Comparison of ENCODE assay signal across 11 cellular contexts in genomic region chr9:76873056-76873792, GRCh38. TPM values are rescaled to one million over a fixed set of nuclear protein-coding genes. Genes with fewer than 3 reads are reported as not detected.
DNase-seq lines count a peak whose midpoint lies in the region; ATAC-seq and TF ChIP-seq lines count a peak whose summit lies in the region.
"Had no signal": no experiment of that assay in that cellular context is flagged by ENCODE, and none has a peak within 500 bp of the region (broad histone marks: within the 10 kb centered on the region; RNA-seq: fewer than 3 reads in every experiment).

No MANE protein-coding gene starts in this region.

- no peaks in the 10 kb centered on the region for H3K4me1 ChIP-seq in mucosa of descending colon (ENCODE audit: low read depth)
- H3K4me1 ChIP-seq: colonic mucosa, SJCRH30 had no signal

- no peak overlapping the region for H3K27ac ChIP-seq in brain microvascular endothelial cell
- H3K27ac ChIP-seq: colonic mucosa, SJCRH30 had no signal

- no peaks in the 10 kb centered on the region for H3K36me3 Mint-ChIP-seq in WTC11

- H3K36me3 ChIP-seq in brain microvascular endothelial cell (replicated peaks): no peaks in the 10 kb centered on the region
- no peaks in the 10 kb centered on the region for H3K36me3 ChIP-seq in mucosa of descending colon (ENCODE audit: low read depth)
- H3K36me3 ChIP-seq: colonic mucosa, SJCRH30 had no signal

- H3K27me3 Mint-ChIP-seq in WTC11 (ENCODE audit: low read depth): no peaks in the 10 kb centered on the region; the same call in 1 of the 2 replicates

- CTCF ChIA-PET in WTC11 (lab: Charles Lee): interaction anchor here (0.5 to 1.6 kb wide), 8 partner anchors 14 to 304 kb away, joined by 3 to 7 read pairs (median 3); partner anchors contain the start of gene VPS13A

- TF ChIP-seq CTCF in WTC11 (IDR thresholded peaks at IDR 0.05) (no peak), brain microvascular endothelial cell (IDR thresholded peaks at IDR 0.05; ENCODE audit: low read depth, low read length, missing control alignments) (no peak), mucosa of descending colon (IDR thresholded peaks at IDR 0.05) (no peak)

- no peak overlapping the region for H3K4me3 ChIP-seq in brain microvascular endothelial cell (ENCODE audit: low read depth, low read length)
- H3K4me3 ChIP-seq in mucosa of descending colon: no peak overlapping the region
- H3K4me3 ChIP-seq: colonic mucosa, SJCRH30 had no signal

- ATAC-seq in WTC11 (peak; percentile 96), sciatic nerve (peak; percentile 72), mucosa of descending colon (no peak), GM18511 (IDR thresholded peaks at IDR 0.05; ENCODE audit: unreplicated experiment) (no peak), HG03342 (IDR thresholded peaks at IDR 0.05; ENCODE audit: unreplicated experiment) (no peak)
- ATAC-seq: activated CD8-positive, alpha-beta T cell treated with anti-CD3 and anti-CD28 coated beads for 36 hours had no signal

- H3K27me3 ChIP-seq in brain microvascular endothelial cell (replicated peaks): no peaks in the 10 kb centered on the region
- H3K27me3 ChIP-seq: colonic mucosa, SJCRH30 had no signal

- no peaks in the 10 kb centered on the region for H3K9me3 Mint-ChIP-seq in WTC11
- H3K9me3 Mint-ChIP-seq: activated CD8-positive, alpha-beta T cell treated with anti-CD3 and anti-CD28 coated beads for 36 hours had no signal

- intact Hi-C loops in head of caudate nucleus (cut with DNase I) (no loop called here), sciatic nerve (cut with DNase I) (no loop called here), mucosa of descending colon (cut with DNase I, micrococcal nuclease) (no loop called here)

- H3K27ac Mint-ChIP-seq in WTC11: peak overlapping the region; percentile 92
- H3K27ac Mint-ChIP-seq: activated CD8-positive, alpha-beta T cell treated with anti-CD3 and anti-CD28 coated beads for 36 hours had no signal

- no peaks in the 10 kb centered on the region for H3K9me3 ChIP-seq in mucosa of descending colon
- H3K9me3 ChIP-seq: colonic mucosa, SJCRH30 had no signal

- H3K4me1 Mint-ChIP-seq in WTC11: peaks cover 39% of the 10 kb centered on the region

- POLR2A ChIA-PET in WTC11 (lab: Charles Lee): no interaction called here

- in situ Hi-C loops in brain microvascular endothelial cell (cut with HindIII; ENCODE audit: low pct_ligation_motif_present, low sequenced_read_pairs): no loop called here

- peak overlapping the region; percentile 36 for H3K4me3 Mint-ChIP-seq in WTC11
- H3K4me3 Mint-ChIP-seq: activated CD8-positive, alpha-beta T cell treated with anti-CD3 and anti-CD28 coated beads for 36 hours had no signal

- DNase-seq in GM03348 (ENCODE audit: low spot score) (peak; percentile 27), WTC11 (ENCODE audit: low spot score) (peak; percentile 48), head of caudate nucleus (peak; percentile 26 to 84 (median 59)), sciatic nerve (ENCODE audit: low spot score) (no peak), brain microvascular endothelial cell (no peak), mucosa of descending colon (no peak)
- DNase-seq: activated CD8-positive, alpha-beta T cell treated with anti-CD3 and anti-CD28 coated beads for 36 hours; colonic mucosa; SJCRH30 had no signal

TF ChIP-seq in WTC11, 78 proteins besides CTCF, POLR2A, EP300 and RAD21:
- TF ChIP-seq NR3C1 (CRISPR knock-in tag; conservative IDR thresholded peaks at IDR 0.05; ENCODE audit: low read depth) (no peak), E2F1 (CRISPR knock-in tag; IDR thresholded peaks at IDR 0.05) (no peak), KAT7 (CRISPR knock-in tag; IDR thresholded peaks at IDR 0.05; ENCODE audit: borderline replicate concordance) (no peak), ETV6 (CRISPR knock-in tag; IDR thresholded peaks at IDR 0.05) (peak; percentile 63; the same call in 1 of the 2 replicates), GRHL2 (CRISPR knock-in tag; IDR thresholded peaks at IDR 0.05; ENCODE audit: insufficient replicate concordance, severe bottlenecking) (no peak), TEAD1 (CRISPR knock-in tag; IDR thresholded peaks at IDR 0.05) (0 out of 2 replicates have a peak, but pooled peaks have one; percentile 21), EMX1 (CRISPR knock-in tag; IDR thresholded peaks at IDR 0.05) (no peak)
- TF ChIP-seq, protein P1, sequence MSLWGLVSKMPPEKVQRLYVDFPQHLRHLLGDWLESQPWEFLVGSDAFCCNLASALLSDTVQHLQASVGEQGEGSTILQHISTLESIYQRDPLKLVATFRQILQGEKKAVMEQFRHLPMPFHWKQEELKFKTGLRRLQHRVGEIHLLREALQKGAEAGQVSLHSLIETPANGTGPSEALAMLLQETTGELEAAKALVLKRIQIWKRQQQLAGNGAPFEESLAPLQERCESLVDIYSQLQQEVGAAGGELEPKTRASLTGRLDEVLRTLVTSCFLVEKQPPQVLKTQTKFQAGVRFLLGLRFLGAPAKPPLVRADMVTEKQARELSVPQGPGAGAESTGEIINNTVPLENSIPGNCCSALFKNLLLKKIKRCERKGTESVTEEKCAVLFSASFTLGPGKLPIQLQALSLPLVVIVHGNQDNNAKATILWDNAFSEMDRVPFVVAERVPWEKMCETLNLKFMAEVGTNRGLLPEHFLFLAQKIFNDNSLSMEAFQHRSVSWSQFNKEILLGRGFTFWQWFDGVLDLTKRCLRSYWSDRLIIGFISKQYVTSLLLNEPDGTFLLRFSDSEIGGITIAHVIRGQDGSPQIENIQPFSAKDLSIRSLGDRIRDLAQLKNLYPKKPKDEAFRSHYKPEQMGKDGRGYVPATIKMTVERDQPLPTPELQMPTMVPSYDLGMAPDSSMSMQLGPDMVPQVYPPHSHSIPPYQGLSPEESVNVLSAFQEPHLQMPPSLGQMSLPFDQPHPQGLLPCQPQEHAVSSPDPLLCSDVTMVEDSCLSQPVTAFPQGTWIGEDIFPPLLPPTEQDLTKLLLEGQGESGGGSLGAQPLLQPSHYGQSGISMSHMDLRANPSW (CRISPR knock-in tag; conservative IDR thresholded peaks at IDR 0.05; ENCODE audit: low read depth): no peak
- TF ChIP-seq, protein P2, sequence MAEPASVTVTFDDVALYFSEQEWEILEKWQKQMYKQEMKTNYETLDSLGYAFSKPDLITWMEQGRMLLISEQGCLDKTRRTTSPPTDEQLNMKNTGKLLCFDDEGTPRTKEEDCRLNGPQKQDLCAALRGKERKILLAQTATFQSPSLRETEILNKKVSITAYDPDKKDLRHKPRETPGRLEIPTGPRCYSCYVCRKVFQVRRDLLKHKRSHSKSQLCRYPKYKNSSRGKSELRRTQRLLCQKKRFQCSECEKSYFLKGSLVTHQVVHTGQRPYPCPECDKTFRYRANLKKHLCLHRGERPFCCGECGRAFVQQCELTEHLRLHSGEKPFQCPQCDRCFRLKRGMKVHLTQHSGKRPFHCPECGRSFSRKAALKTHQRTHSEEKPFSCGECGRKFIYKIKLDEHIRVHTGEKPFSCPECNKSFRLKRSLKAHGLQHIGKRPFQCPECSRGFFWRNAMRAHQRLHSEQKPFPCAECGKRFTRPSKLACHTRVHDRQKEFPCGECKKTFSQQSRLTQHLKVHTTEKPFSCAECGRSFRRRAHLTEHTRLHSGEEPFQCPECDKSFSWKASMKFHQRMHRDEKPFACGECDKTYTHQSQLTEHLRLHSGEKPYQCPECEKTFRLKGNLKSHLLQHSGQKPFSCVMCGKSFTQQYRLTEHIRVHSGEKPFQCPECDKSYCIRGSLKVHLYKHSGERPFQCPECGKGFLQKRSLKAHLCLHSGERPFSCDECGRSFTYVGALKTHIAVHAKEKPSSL (CRISPR knock-in tag; conservative IDR thresholded peaks at IDR 0.05): no peak
- TF ChIP-seq, protein P3, sequence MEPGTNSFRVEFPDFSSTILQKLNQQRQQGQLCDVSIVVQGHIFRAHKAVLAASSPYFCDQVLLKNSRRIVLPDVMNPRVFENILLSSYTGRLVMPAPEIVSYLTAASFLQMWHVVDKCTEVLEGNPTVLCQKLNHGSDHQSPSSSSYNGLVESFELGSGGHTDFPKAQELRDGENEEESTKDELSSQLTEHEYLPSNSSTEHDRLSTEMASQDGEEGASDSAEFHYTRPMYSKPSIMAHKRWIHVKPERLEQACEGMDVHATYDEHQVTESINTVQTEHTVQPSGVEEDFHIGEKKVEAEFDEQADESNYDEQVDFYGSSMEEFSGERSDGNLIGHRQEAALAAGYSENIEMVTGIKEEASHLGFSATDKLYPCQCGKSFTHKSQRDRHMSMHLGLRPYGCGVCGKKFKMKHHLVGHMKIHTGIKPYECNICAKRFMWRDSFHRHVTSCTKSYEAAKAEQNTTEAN (CRISPR knock-in tag; IDR thresholded peaks at IDR 0.05): no peak

RNA-seq across cellular contexts. Expression of gene PRUNE2, which starts 32.7 kb away (rescaled TPM):
- total RNA-seq in WTC11 (2021): 9.3 to 13.1 TPM (median 9.6 TPM) in 3 replicates
- 55.3 TPM for total RNA-seq in sciatic nerve
- total RNA-seq in mucosa of descending colon: 100 to 1,000 TPM in 1 of 3 donors, 10 to 100 TPM in 2; 48.2 to 437 (median 62.4) TPM

Comparison
In these comparisons a context has a peak if more than half of its experiments do, and no peak if none do; other contexts are left out.
1. DNase-seq: peak in GM03348 (single experiment), WTC11 (single experiment) and head of caudate nucleus (42 of 42); none in sciatic nerve (single experiment), brain microvascular endothelial cell (single experiment) and mucosa of descending colon (0 of 3).
2. ATAC-seq: peak in WTC11 (single experiment) and sciatic nerve (single experiment); none in mucosa of descending colon (single experiment), GM18511 (single experiment) and HG03342 (single experiment).